Comparison of ENCODE assay signal across 13 cellular contexts in the genomic region with DNA sequence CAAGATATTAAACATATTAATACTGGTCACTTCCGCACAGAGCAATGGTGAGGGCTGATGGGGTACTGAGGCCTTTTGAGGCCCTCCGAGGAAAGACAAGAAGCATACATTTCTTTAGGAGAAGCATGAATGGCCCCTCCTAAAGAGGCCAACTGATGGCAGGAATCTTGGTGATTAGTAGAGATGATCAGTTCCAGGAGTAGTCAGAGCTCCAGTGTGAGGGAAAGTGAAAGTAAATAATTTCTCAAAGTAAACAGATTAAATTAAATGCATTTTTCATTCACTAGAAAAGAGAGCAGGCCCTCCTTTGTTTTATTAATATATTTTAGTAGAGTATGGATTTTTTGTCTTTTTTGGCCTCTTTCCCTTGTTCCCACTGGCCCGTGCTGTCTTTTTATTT. TPM values are rescaled to one million over a fixed set of nuclear protein-coding genes. Genes with fewer than 3 reads are reported as not detected.
A peak's percentile ranks its signal among the peaks of the same experiment; 100 is the strongest.
DNase-seq lines count a peak whose midpoint lies in the region; TF ChIP-seq lines count a peak whose summit lies in the region.
"Had no signal": no experiment of that assay in that cellular context is flagged by ENCODE, and none has a peak within 500 bp of the region (broad histone marks: within the 10 kb centered on the region; RNA-seq: fewer than 3 reads in every experiment).

No MANE protein-coding gene starts in this region.

- no peaks in the 10 kb centered on the region for H3K36me3 Mint-ChIP-seq in activated T-cell treated with anti-CD3 and anti-CD28 coated beads, Interleukin-2, amount 50 U/mL, for 24 hours (ENCODE audit: low read depth)
- H3K36me3 Mint-ChIP-seq in dendritic cell treated with granulocyte-macrophage colony-stimulating factor and Interleukin-4, amounts not matched to agents 40 ng/mL and 50 ng/mL, for 4 days (ENCODE audit: low read depth): no peaks in the 10 kb centered on the region

- TF ChIP-seq POLR2A in suprapubic skin (IDR thresholded peaks at IDR 0.05) (no peak), adrenal gland (IDR thresholded peaks at IDR 0.05) (no peak)

- no peak for DNase-seq in activated T-cell treated with anti-CD3 and anti-CD28 coated beads, Interleukin-2, amount 50 U/mL, for 24 hours
- DNase-seq in activated T-cell treated with anti-CD3 and anti-CD28 coated beads for 4 hours (no peak), OCI-M1 (lab: John Stamatoyannopoulos, UW) (peak; percentile 68), suprapubic skin (ENCODE audit: low spot score in 2 of 2) (no peak), adrenal gland (no peak), HAP-1 (ENCODE audit: low spot score in 2 of 2) (no peak), cortex of kidney (lab: John Stamatoyannopoulos, UW) (no peak)
- DNase-seq: right lobe of liver, WERI-Rb-1 had no signal

- intact Hi-C loops in dendritic cell treated with granulocyte-macrophage colony-stimulating factor and Interleukin-4, amounts not matched to agents 40 ng/mL and 50 ng/mL, for 4 days (cut with micrococcal nuclease): loop anchor here (5.0 kb wide), 1 partner anchor 100 kb away; no protein-coding TSS in a partner anchor
- intact Hi-C loops in adrenal gland (cut with DNase I): no loop called here

- peaks cover 49% of the 10 kb centered on the region for H3K4me1 Mint-ChIP-seq in activated T-cell treated with anti-CD3 and anti-CD28 coated beads, Interleukin-2, amount 50 U/mL, for 24 hours (ENCODE audit: low read depth)
- peaks cover 24% of the 10 kb centered on the region for H3K4me1 Mint-ChIP-seq in dendritic cell treated with granulocyte-macrophage colony-stimulating factor and Interleukin-4, amounts not matched to agents 40 ng/mL and 50 ng/mL, for 4 days (ENCODE audit: low read depth)

- H3K27ac ChIP-seq in suprapubic skin (no peak overlapping the region), adrenal gland (peak overlapping the region in 1 of 5 donors; percentile 6)
- H3K27ac ChIP-seq: C4-2B, right lobe of liver, WERI-Rb-1 had no signal

- H3K27me3 Mint-ChIP-seq in activated T-cell treated with anti-CD3 and anti-CD28 coated beads, Interleukin-2, amount 50 U/mL, for 24 hours: no peaks in the 10 kb centered on the region
- H3K27me3 Mint-ChIP-seq in dendritic cell treated with granulocyte-macrophage colony-stimulating factor and Interleukin-4, amounts not matched to agents 40 ng/mL and 50 ng/mL, for 4 days: no peaks in the 10 kb centered on the region

- H3K4me1 ChIP-seq in suprapubic skin (peaks cover 21% of the 10 kb centered on the region), adrenal gland (replicated peaks in 1 of 2) (peaks cover 0 to 18% of the 10 kb centered on the region in 2 donors), HAP-1 (peaks cover 16% of the 10 kb centered on the region)
- H3K4me1 ChIP-seq: right lobe of liver had no signal

- TF ChIP-seq CTCF in suprapubic skin (IDR thresholded peaks at IDR 0.05): no peak
- TF ChIP-seq CTCF in adrenal gland (IDR thresholded peaks at IDR 0.05): no peak

- peak overlapping the region; percentile 99 for H3K27ac Mint-ChIP-seq in activated T-cell treated with anti-CD3 and anti-CD28 coated beads, Interleukin-2, amount 50 U/mL, for 24 hours
- H3K27ac Mint-ChIP-seq in dendritic cell treated with granulocyte-macrophage colony-stimulating factor and Interleukin-4, amounts not matched to agents 40 ng/mL and 50 ng/mL, for 4 days: peak overlapping the region; percentile 93

- TF ChIP-seq EP300 in suprapubic skin (IDR thresholded peaks at IDR 0.05): no peak

- H3K27me3 ChIP-seq in suprapubic skin (no peaks in the 10 kb centered on the region), adrenal gland (no peaks in the 10 kb centered on the region), HAP-1 (ENCODE audit: low read depth) (no peaks in the 10 kb centered on the region)
- H3K27me3 ChIP-seq: right lobe of liver had no signal

- peaks cover 2% of the 10 kb centered on the region for H3K9me3 Mint-ChIP-seq in activated T-cell treated with anti-CD3 and anti-CD28 coated beads, Interleukin-2, amount 50 U/mL, for 24 hours
- no peaks in the 10 kb centered on the region for H3K9me3 Mint-ChIP-seq in dendritic cell treated with granulocyte-macrophage colony-stimulating factor and Interleukin-4, amounts not matched to agents 40 ng/mL and 50 ng/mL, for 4 days

- in situ Hi-C loops in HAP-1 (cut with MboI; ENCODE audit: low sequenced_read_pairs): no loop called here

- H3K4me3 Mint-ChIP-seq in activated T-cell treated with anti-CD3 and anti-CD28 coated beads, Interleukin-2, amount 50 U/mL, for 24 hours: peak overlapping the region; percentile 63
- no peak overlapping the region for H3K4me3 Mint-ChIP-seq in dendritic cell treated with granulocyte-macrophage colony-stimulating factor and Interleukin-4, amounts not matched to agents 40 ng/mL and 50 ng/mL, for 4 days

- H3K9me3 ChIP-seq in suprapubic skin (no peaks in the 10 kb centered on the region), adrenal gland (replicated peaks in 1 of 3) (no peaks in the 10 kb centered on the region), HAP-1 (no peaks in the 10 kb centered on the region)
- H3K9me3 ChIP-seq: right lobe of liver had no signal

- H3K36me3 ChIP-seq in suprapubic skin: no peaks in the 10 kb centered on the region
- no peaks in the 10 kb centered on the region for H3K36me3 ChIP-seq in adrenal gland (replicated peaks in 1 of 2)
- H3K36me3 ChIP-seq in HAP-1 (replicated peaks): no peaks in the 10 kb centered on the region
- H3K36me3 ChIP-seq: right lobe of liver, WERI-Rb-1 had no signal

- peak overlapping the region; percentile 16 for H3K4me3 ChIP-seq in suprapubic skin
- peak overlapping the region in 1 of 4 donors; percentile 33 for H3K4me3 ChIP-seq in adrenal gland
- H3K4me3 ChIP-seq in HAP-1: no peak overlapping the region
- H3K4me3 ChIP-seq: right lobe of liver had no signal

- 67% methylated on average over 3 of the region's 3 CpGs for WGBS in suprapubic skin
- 75 to 83% (median 80%) methylated on average over 3 of the region's 3 CpGs for WGBS in adrenal gland, 4 donors

RNA-seq across cellular contexts. Expression of a gene that starts 38.2 kb away (rescaled TPM):
- not detected for total RNA-seq in suprapubic skin
- not detected for total RNA-seq in adrenal gland
- under 1 TPM in 2 of 3 donors, not detected in 1; 0.11 to 0.24 TPM for polyA plus RNA-seq in adrenal gland
- total RNA-seq: dermis microvascular lymphatic vessel endothelial cell, right lobe of liver had no signal
- polyA plus RNA-seq: thymus had no signal
